ENCODE assay signal across 8 cellular contexts in the genomic region with DNA sequence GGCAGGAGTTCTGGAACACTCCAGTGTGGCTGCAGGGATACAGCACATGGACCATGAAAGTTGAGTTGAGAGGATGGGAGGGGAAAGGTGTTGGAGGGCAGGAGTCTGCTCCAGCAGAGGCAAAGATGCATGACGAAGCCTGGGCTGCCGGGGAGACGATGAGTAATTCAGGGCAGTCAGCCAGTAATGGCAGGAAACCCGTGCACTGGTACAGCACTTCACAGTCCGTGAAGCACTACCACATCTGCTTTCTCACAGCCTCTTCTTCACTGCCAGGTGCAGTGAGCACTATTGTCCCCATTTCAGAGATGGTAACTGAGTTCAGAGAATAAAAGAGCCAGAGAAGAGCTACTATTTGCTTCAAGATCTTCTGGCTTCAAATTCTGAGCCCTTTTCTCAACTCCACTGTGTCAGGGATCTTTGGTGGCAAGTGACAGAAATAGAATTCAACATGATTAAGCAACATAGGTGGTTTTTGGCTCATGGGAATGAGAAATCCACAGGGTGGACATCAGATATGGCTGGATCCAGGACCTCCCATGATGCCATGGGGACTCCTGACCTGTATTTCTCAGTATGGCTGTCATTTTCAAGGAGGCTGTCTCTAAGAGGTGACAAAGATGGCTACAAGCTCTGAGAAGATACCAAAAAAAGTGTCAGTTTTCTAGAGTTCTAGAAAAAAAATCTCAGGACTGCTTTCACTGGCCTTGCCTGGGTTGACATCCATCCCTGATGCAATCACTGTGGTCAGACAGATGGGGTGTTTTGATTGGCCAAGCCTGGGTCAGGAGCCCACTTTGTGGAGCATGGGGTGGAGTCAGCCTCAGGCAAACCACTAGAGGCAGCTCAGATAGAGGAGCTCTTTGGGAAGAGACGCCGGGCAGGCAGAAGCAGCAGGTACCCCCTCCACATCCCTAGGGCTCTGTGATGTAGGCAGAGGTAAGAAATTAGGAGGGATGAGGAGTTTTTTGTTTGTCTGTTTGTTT. TPM values are rescaled to one million over a fixed set of nuclear protein-coding genes. Genes with fewer than 3 reads are reported as not detected.
A peak's percentile ranks its signal among the peaks of the same experiment; 100 is the strongest.
DNase-seq lines count a peak whose midpoint lies in the region; ATAC-seq, FAIRE-seq and TF ChIP-seq lines count a peak whose summit lies in the region.

No MANE protein-coding gene starts in this region.

- no peak for FAIRE-seq in HTR-8/SVneo (lab: Jason Lieb, UNC)

- H3K27ac ChIP-seq in adrenal gland (no peak overlapping the region), suprapubic skin (no peak overlapping the region)

- H3K27ac Mint-ChIP-seq in T-cell: peak overlapping the region; percentile 82 to 90

- ATAC-seq in GM21576 (IDR thresholded peaks at IDR 0.05; ENCODE audit: unreplicated experiment): peak; percentile 70
- peak; percentile 88 to 100 (median 100) for ATAC-seq in T-cell (replicated peaks in 1 of 4)

- TF ChIP-seq POLR2A in adrenal gland (IDR thresholded peaks at IDR 0.05) (no peak), suprapubic skin (IDR thresholded peaks at IDR 0.05) (no peak)

- POLR2A ChIA-PET in T-cell (lab: Charles Lee): interaction anchor here in 1 of 2 donors (0.6 to 1.4 kb wide), 3 partner anchors 20 to 258 kb away, joined by 3 to 5 read pairs (median 3); no protein-coding TSS in a partner anchor

- H3K4me3 ChIP-seq in adrenal gland (no peak overlapping the region), suprapubic skin (no peak overlapping the region)

- CTCF ChIA-PET in T-cell (lab: Charles Lee): interaction anchor here (0.6 to 1.4 kb wide), 3 partner anchors 23 to 317 kb away, joined by 3 to 8 read pairs (median 3); no protein-coding TSS in a partner anchor

- TF ChIP-seq EP300 in suprapubic skin (IDR thresholded peaks at IDR 0.05): no peak

- H3K36me3 ChIP-seq in adrenal gland (replicated peaks in 1 of 2): no peaks in the 10 kb centered on the region
- H3K36me3 ChIP-seq in suprapubic skin: no peaks in the 10 kb centered on the region

- intact Hi-C loops in adrenal gland (cut with DNase I): no loop called here

- H3K27me3 ChIP-seq in adrenal gland (no peaks in the 10 kb centered on the region), suprapubic skin (peaks cover 16% of the 10 kb centered on the region)

- H3K4me1 ChIP-seq in adrenal gland (replicated peaks in 1 of 2): no peaks in the 10 kb centered on the region
- no peaks in the 10 kb centered on the region for H3K4me1 ChIP-seq in suprapubic skin

- peak; percentile 69 for DNase-seq in HTR-8/SVneo (ENCODE audit: insufficient read length, low spot score)
- peak in 33 of 34 experiments; percentile 48 to 77 (median 64) for DNase-seq in T-cell
- DNase-seq in adrenal gland: peak; percentile 53 to 79 (median 75)
- peak; percentile 29 to 85 for DNase-seq in lung microvascular endothelial cell (ENCODE audit: low read depth in 2 of 2)
- DNase-seq in suprapubic skin (ENCODE audit: low spot score in 2 of 2): peak; percentile 50 to 74
- DNase-seq in DMS153 (lab: John Stamatoyannopoulos, UW): no peak

- TF ChIP-seq CTCF in GM12872 (IDR thresholded peaks at IDR 0.05; ENCODE audit: insufficient read depth, low read depth, low read length) (peak; percentile 50), adrenal gland (IDR thresholded peaks at IDR 0.05) (no peak), suprapubic skin (IDR thresholded peaks at IDR 0.05) (no peak)

- no peaks in the 10 kb centered on the region for H3K27me3 Mint-ChIP-seq in T-cell

- WGBS in adrenal gland, 4 donors: 20 to 27% (median 24%) methylated on average over 6 to 7 of the region's 7 CpGs
- 17% methylated on average over 7 of the region's 7 CpGs for WGBS in suprapubic skin

- peak overlapping the region in 1 of 3 donors; percentile 23 for H3K4me3 Mint-ChIP-seq in T-cell

- peaks cover 0 to 6% (median 0%) of the 10 kb centered on the region in 3 donors for H3K9me3 ChIP-seq in adrenal gland (replicated peaks in 1 of 3)
- H3K9me3 ChIP-seq in suprapubic skin: peaks cover 14% of the 10 kb centered on the region

- H3K9me3 Mint-ChIP-seq in T-cell: peaks cover 5 to 9% (median 8%) of the 10 kb centered on the region in 3 donors

- peaks cover 35 to 62% (median 57%) of the 10 kb centered on the region in 3 donors for H3K4me1 Mint-ChIP-seq in T-cell

- H3K36me3 Mint-ChIP-seq in T-cell: peaks cover 37% of the 10 kb centered on the region

RNA-seq across cellular contexts. Expression of gene IL21R, which starts 24.7 kb away (rescaled TPM):
- total RNA-seq in T-cell: 10 to 100 TPM; 35.6 to 44.3 (median 38.2) TPM
- 1 to 10 TPM in 1 of 8 donors, under 1 TPM in 6, not detected in 1; 0.14 to 2.6 (median 0.46) TPM for total RNA-seq in adrenal gland
- polyA plus RNA-seq in adrenal gland: under 1 TPM; 0.08 to 0.55 (median 0.17) TPM
- total RNA-seq in lung microvascular endothelial cell: under 0.01 TPM in 2 replicates
- total RNA-seq in suprapubic skin: 1 to 10 TPM in 1 of 4 donors, under 1 TPM in 3; 0.08 to 1.2 (median 0.23) TPM

Comparison
In these comparisons a context has a peak if more than half of its experiments do, and no peak if none do; other contexts are left out.
1. RNA of gene IL21R, which starts 24.7 kb away (total RNA-seq): 35.6 to 44.3 TPM in T-cell; 0.14 to 2.6 TPM in adrenal gland, 0.08 to 1.2 TPM in suprapubic skin and under 0.01 TPM in lung microvascular endothelial cell; every median in the first group is over 10 times any median in the second.